19 cellular contexts compared by ENCODE assay signal in the genomic region with DNA sequence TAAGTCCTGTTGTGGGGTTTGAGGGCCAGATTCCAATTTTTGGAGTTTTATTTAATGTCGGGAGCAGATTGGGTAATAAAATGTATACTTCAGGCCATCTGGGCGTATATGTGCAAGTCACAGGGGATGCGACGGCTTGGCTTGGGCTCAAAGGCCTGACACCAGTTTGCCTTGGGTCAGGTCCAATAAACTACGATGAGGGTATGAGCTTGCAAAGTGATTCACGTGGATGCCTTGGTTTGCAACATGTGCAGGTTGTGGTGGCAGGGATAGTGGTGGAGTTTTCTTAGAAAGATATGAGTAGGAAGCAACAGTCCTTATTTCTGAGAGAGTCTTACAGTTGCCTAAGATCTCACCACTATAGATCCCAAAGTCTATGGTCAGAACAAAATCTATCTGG.
DNase-seq lines count a peak whose midpoint lies in the region; ATAC-seq and TF ChIP-seq lines count a peak whose summit lies in the region.
"Had no signal": no experiment of that assay in that cellular context is flagged by ENCODE, and none has a peak within 500 bp of the region (broad histone marks: within the 10 kb centered on the region; RNA-seq: fewer than 3 reads in every experiment).

No MANE protein-coding gene starts in this region.

- no peak overlapping the region for H3K4me3 ChIP-seq in GM23338
- H3K4me3 ChIP-seq: BLaER1, GM12878 had no signal

- no peak overlapping the region; the same call in 1 of the 2 replicates for H2AFZ ChIP-seq in GM23338

- H4K20me1 ChIP-seq in GM23338 (replicated peaks; ENCODE audit: insufficient read depth): no peaks in the 10 kb centered on the region
- H4K20me1 ChIP-seq: BLaER1 had no signal

- H3K4me2 ChIP-seq in GM23338: no peak overlapping the region
- H3K4me2 ChIP-seq: BLaER1 had no signal

- H3K4me3 Mint-ChIP-seq in GM23338: no peak overlapping the region
- no peak overlapping the region for H3K4me3 Mint-ChIP-seq in CD4-positive, alpha-beta T cell
- H3K4me3 Mint-ChIP-seq: B cell; CD4-positive, CD25-positive, alpha-beta regulatory T cell; CD8-positive, alpha-beta memory T cell had no signal

- peaks cover 17% of the 10 kb centered on the region; the same call in 1 of the 2 replicates for H3K9me2 ChIP-seq in GM23338 (ENCODE audit: insufficient read depth)

- H3K4me1 Mint-ChIP-seq in GM23338: peaks cover 44% of the 10 kb centered on the region
- no peaks in the 10 kb centered on the region for H3K4me1 Mint-ChIP-seq in CD4-positive, alpha-beta T cell (ENCODE audit: low read depth)
- H3K4me1 Mint-ChIP-seq: B cell; CD4-positive, CD25-positive, alpha-beta regulatory T cell; CD8-positive, alpha-beta memory T cell had no signal

- no peak for TF ChIP-seq CTCF in GM23338 (conservative IDR thresholded peaks at IDR 0.05; ENCODE audit: low read depth in 2 of 2)
- TF ChIP-seq CTCF in CD4-positive, alpha-beta T cell (IDR thresholded peaks at IDR 0.05): no peak

- H3K4me1 ChIP-seq in GM23338 (ENCODE audit: insufficient read depth): peaks cover 49% of the 10 kb centered on the region
- H3K4me1 ChIP-seq: BLaER1 had no signal

- H3K9me3 ChIP-seq in CD4-positive, alpha-beta T cell (ENCODE audit: control insufficient read depth, low read length): no peaks in the 10 kb centered on the region
- H3K9me3 ChIP-seq: BLaER1 had no signal

- no peaks in the 10 kb centered on the region for H3K36me3 ChIP-seq in GM23338 (ENCODE audit: insufficient read depth)
- H3K36me3 ChIP-seq: BLaER1 had no signal

- H3K27ac Mint-ChIP-seq in GM23338: 0 out of 2 replicates have a peak overlapping the region, but pooled peaks have one; percentile 65
- no peak overlapping the region for H3K27ac Mint-ChIP-seq in CD4-positive, alpha-beta T cell
- H3K27ac Mint-ChIP-seq: B cell; CD4-positive, CD25-positive, alpha-beta regulatory T cell; CD8-positive, alpha-beta memory T cell had no signal

- H3K79me2 ChIP-seq in GM23338 (replicated peaks; ENCODE audit: insufficient read depth): no peaks in the 10 kb centered on the region

- CTCF ChIA-PET in CD4-positive, alpha-beta T cell (lab: Charles Lee): no interaction called here

- no peaks in the 10 kb centered on the region; the same call in 2 of the 3 replicates for H3K9me3 Mint-ChIP-seq in GM23338
- H3K9me3 Mint-ChIP-seq in CD4-positive, alpha-beta T cell: peaks cover 4% of the 10 kb centered on the region

- H3K27me3 Mint-ChIP-seq in GM23338 (ENCODE audit: insufficient read depth, low read depth, poor library complexity): peaks cover 3% of the 10 kb centered on the region
- H3K27me3 Mint-ChIP-seq in CD4-positive, alpha-beta T cell: no peaks in the 10 kb centered on the region
- H3K27me3 Mint-ChIP-seq: B cell; CD4-positive, CD25-positive, alpha-beta regulatory T cell had no signal

- ATAC-seq in GM23338: no peak
- ATAC-seq in CD4-positive, alpha-beta T cell (ENCODE audit: poor library complexity): no peak
- ATAC-seq: GM12878 had no signal

- no peak overlapping the region for H3K27ac ChIP-seq in GM23338 (ENCODE audit: low read depth)
- no peak overlapping the region for H3K27ac ChIP-seq in CD4-positive, alpha-beta T cell (ENCODE audit: low read depth, low read length)
- H3K27ac ChIP-seq: BLaER1, C4-2B had no signal

- no peak for DNase-seq in GM23338 (ENCODE audit: low spot score)
- peak; percentile 76 for DNase-seq in LoVo (ENCODE audit: low spot score)
- DNase-seq in NCI-H1694 treated with DMSO at 0.1 percent for 48 hours (lab: John Stamatoyannopoulos, UW): peak; percentile 28
- peak; percentile 72 for DNase-seq in RPMI7951 (ENCODE audit: low read depth)
- no peak for DNase-seq in activated CD4-positive, CD25-positive, alpha-beta regulatory T cell treated with anti-CD3 and anti-CD28 coated beads, Interleukin-2, amount 50 U/mL, for 72 hours
- DNase-seq in iPS-NIHi7 (ENCODE audit: extremely low spot score): no peak
- no peak for DNase-seq in GM03348 (ENCODE audit: low spot score)
- no peak for DNase-seq in CD4-positive, alpha-beta T cell
- DNase-seq: CD4-positive, CD25-positive, alpha-beta regulatory T cell; CD8-positive, alpha-beta memory T cell; DMS153; DND-41; GOT3; H7; HCEC 1CT had no signal

- intact Hi-C loops in CD4-positive, alpha-beta T cell (cut with DNase I, micrococcal nuclease): no loop called here

- H3K27me3 ChIP-seq in GM23338 (ENCODE audit: insufficient read depth): no peaks in the 10 kb centered on the region
- no peaks in the 10 kb centered on the region for H3K27me3 ChIP-seq in CD4-positive, alpha-beta T cell (ENCODE audit: control insufficient read depth, insufficient read depth, low read length)
- H3K27me3 ChIP-seq: BLaER1 had no signal

- no peaks in the 10 kb centered on the region for H3K36me3 Mint-ChIP-seq in GM23338 (ENCODE audit: low read depth)
- H3K36me3 Mint-ChIP-seq in CD4-positive, alpha-beta T cell (ENCODE audit: low read depth): no peaks in the 10 kb centered on the region
- H3K36me3 Mint-ChIP-seq: CD4-positive, CD25-positive, alpha-beta regulatory T cell; CD8-positive, alpha-beta memory T cell had no signal

- POLR2A ChIA-PET in CD4-positive, alpha-beta T cell (lab: Charles Lee): no interaction called here

- H3F3A ChIP-seq in GM23338 (replicated peaks; ENCODE audit: low read depth): no peaks in the 10 kb centered on the region

TF ChIP-seq in GM23338, 12 proteins besides CTCF, POLR2A, EP300 and RAD21 (continues in another document):
- no peak for TF ChIP-seq NANOG (IDR thresholded peaks at IDR 0.05; ENCODE audit: borderline replicate concordance)
- TF ChIP-seq, protein P1, sequence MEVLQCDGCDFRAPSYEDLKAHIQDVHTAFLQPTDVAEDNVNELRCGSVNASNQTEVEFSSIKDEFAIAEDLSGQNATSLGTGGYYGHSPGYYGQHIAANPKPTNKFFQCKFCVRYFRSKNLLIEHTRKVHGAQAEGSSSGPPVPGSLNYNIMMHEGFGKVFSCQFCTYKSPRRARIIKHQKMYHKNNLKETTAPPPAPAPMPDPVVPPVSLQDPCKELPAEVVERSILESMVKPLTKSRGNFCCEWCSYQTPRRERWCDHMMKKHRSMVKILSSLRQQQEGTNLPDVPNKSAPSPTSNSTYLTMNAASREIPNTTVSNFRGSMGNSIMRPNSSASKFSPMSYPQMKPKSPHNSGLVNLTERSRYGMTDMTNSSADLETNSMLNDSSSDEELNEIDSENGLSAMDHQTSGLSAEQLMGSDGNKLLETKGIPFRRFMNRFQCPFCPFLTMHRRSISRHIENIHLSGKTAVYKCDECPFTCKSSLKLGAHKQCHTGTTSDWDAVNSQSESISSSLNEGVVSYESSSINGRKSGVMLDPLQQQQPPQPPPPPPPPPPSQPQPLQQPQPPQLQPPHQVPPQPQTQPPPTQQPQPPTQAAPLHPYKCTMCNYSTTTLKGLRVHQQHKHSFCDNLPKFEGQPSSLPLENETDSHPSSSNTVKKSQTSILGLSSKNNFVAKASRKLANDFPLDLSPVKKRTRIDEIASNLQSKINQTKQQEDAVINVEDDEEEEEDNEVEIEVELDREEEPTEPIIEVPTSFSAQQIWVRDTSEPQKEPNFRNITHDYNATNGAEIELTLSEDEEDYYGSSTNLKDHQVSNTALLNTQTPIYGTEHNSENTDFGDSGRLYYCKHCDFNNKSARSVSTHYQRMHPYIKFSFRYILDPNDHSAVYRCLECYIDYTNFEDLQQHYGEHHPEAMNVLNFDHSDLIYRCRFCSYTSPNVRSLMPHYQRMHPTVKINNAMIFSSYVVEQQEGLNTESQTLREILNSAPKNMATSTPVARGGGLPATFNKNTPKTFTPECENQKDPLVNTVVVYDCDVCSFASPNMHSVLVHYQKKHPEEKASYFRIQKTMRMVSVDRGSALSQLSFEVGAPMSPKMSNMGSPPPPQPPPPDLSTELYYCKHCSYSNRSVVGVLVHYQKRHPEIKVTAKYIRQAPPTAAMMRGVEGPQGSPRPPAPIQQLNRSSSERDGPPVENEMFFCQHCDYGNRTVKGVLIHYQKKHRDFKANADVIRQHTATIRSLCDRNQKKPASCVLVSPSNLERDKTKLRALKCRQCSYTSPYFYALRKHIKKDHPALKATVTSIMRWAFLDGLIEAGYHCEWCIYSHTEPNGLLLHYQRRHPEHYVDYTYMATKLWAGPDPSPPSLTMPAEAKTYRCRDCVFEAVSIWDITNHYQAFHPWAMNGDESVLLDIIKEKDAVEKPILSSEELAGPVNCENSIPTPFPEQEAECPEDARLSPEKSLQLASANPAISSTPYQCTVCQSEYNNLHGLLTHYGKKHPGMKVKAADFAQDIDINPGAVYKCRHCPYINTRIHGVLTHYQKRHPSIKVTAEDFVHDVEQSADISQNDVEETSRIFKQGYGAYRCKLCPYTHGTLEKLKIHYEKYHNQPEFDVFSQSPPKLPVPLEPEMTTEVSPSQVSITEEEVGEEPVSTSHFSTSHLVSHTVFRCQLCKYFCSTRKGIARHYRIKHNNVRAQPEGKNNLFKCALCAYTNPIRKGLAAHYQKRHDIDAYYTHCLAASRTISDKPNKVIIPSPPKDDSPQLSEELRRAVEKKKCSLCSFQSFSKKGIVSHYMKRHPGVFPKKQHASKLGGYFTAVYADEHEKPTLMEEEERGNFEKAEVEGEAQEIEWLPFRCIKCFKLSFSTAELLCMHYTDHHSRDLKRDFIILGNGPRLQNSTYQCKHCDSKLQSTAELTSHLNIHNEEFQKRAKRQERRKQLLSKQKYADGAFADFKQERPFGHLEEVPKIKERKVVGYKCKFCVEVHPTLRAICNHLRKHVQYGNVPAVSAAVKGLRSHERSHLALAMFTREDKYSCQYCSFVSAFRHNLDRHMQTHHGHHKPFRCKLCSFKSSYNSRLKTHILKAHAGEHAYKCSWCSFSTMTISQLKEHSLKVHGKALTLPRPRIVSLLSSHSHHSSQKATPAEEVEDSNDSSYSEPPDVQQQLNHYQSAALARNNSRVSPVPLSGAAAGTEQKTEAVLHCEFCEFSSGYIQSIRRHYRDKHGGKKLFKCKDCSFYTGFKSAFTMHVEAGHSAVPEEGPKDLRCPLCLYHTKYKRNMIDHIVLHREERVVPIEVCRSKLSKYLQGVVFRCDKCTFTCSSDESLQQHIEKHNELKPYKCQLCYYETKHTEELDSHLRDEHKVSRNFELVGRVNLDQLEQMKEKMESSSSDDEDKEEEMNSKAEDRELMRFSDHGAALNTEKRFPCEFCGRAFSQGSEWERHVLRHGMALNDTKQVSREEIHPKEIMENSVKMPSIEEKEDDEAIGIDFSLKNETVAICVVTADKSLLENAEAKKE (CRISPR knock-in tag; IDR thresholded peaks at IDR 0.05): no peak
- no peak for TF ChIP-seq POLR2AphosphoS5 (IDR thresholded peaks at IDR 0.05; ENCODE audit: low read depth)
- TF ChIP-seq ZNF114 (CRISPR knock-in tag; IDR thresholded peaks at IDR 0.05): no peak
- TF ChIP-seq EZH2phosphoT487 (IDR thresholded peaks at IDR 0.05; ENCODE audit: unreplicated experiment): no peak
- TF ChIP-seq CREB1 (CRISPR knock-in tag; IDR thresholded peaks at IDR 0.05; ENCODE audit: low read depth): no peak
- no peak for TF ChIP-seq STAT1 (IDR thresholded peaks at IDR 0.05; ENCODE audit: unreplicated experiment)
- TF ChIP-seq JUNB (IDR thresholded peaks at IDR 0.05; ENCODE audit: unreplicated experiment): no peak

Comparison
In these comparisons a context has a peak if more than half of its experiments do, and no peak if none do; other contexts are left out.
1. DNase-seq: peak in LoVo (single experiment), NCI-H1694 treated with DMSO at 0.1 percent for 48 hours (single experiment) and RPMI7951 (single experiment); none in GM23338 (single experiment), activated CD4-positive, CD25-positive, alpha-beta regulatory T cell treated with anti-CD3 and anti-CD28 coated beads, Interleukin-2, amount 50 U/mL, for 72 hours (single experiment), iPS-NIHi7 (single experiment), GM03348 (single experiment) and CD4-positive, alpha-beta T cell (0 of 10).